ENCODE assay signal across 13 cellular contexts in genomic region chr4:54800831-54801530, GRCh38.
DNase-seq lines count a peak whose midpoint lies in the region; ATAC-seq and TF ChIP-seq lines count a peak whose summit lies in the region.
"Had no signal": no experiment of that assay in that cellular context is flagged by ENCODE, and none has a peak within 500 bp of the region (broad histone marks: within the 10 kb centered on the region; RNA-seq: fewer than 3 reads in every experiment).

No MANE protein-coding gene starts in this region.

- no peak for TF ChIP-seq CTCF in right atrium auricular region (IDR thresholded peaks at IDR 0.05)
- TF ChIP-seq CTCF in endodermal cell (conservative IDR thresholded peaks at IDR 0.05): no peak

- H3K27me3 Mint-ChIP-seq in stimulated activated naive B cell treated with anti-CD40 and anti-IgM and Interleukin-4, amounts not matched to agents 10 μg/mL and 1 μg/mL and 100 μg/mL, for 72 hours: peaks cover 7 to 12% of the 10 kb centered on the region in 2 donors
- H3K27me3 Mint-ChIP-seq in endodermal cell (ENCODE audit: insufficient read depth): no peaks in the 10 kb centered on the region
- H3K27me3 Mint-ChIP-seq: activated CD4-positive, alpha-beta memory T cell treated with anti-CD3 and anti-CD28 coated beads, Interleukin-2, amount 10 ng/mL, durations not matched to agents 7 days and 5 days had no signal

- no peak overlapping the region for H3K4me3 ChIP-seq in right atrium auricular region
- H3K4me3 ChIP-seq in endodermal cell (ENCODE audit: low read length): no peak overlapping the region
- H3K4me3 ChIP-seq: gastrocnemius medialis had no signal

- H3K36me3 ChIP-seq in right atrium auricular region: no peaks in the 10 kb centered on the region
- H3K36me3 ChIP-seq in endodermal cell (ENCODE audit: control insufficient read depth, insufficient read depth, low read length): no peaks in the 10 kb centered on the region
- H3K36me3 ChIP-seq: gastrocnemius medialis had no signal

- H3K36me3 Mint-ChIP-seq in stimulated activated naive B cell treated with anti-CD40 and anti-IgM and Interleukin-4, amounts not matched to agents 10 μg/mL and 1 μg/mL and 100 μg/mL, for 72 hours: no peaks in the 10 kb centered on the region
- no peaks in the 10 kb centered on the region for H3K36me3 Mint-ChIP-seq in endodermal cell (ENCODE audit: low read depth)
- H3K36me3 Mint-ChIP-seq: activated naive CD8-positive, alpha-beta T cell treated with anti-CD3 and anti-CD28 coated beads for 36 hours had no signal

- no peak overlapping the region for H3K27ac Mint-ChIP-seq in stimulated activated naive B cell treated with anti-CD40 and anti-IgM and Interleukin-4, amounts not matched to agents 10 μg/mL and 1 μg/mL and 100 μg/mL, for 72 hours
- H3K27ac Mint-ChIP-seq in endodermal cell: no peak overlapping the region
- H3K27ac Mint-ChIP-seq: activated CD4-positive, alpha-beta memory T cell treated with anti-CD3 and anti-CD28 coated beads, Interleukin-2, amount 10 ng/mL, durations not matched to agents 7 days and 5 days; activated naive CD8-positive, alpha-beta T cell treated with anti-CD3 and anti-CD28 coated beads for 36 hours had no signal

- H3K4me1 ChIP-seq in right atrium auricular region (no peaks in the 10 kb centered on the region), endodermal cell (ENCODE audit: control insufficient read depth, insufficient read depth, low read length) (peaks cover 3% of the 10 kb centered on the region)
- H3K4me1 ChIP-seq: gastrocnemius medialis had no signal

- peak; percentile 93 for ATAC-seq in Right ventricle myocardium superior (ENCODE audit: poor library complexity)
- peak; percentile 95 for ATAC-seq in HG03108 (IDR thresholded peaks at IDR 0.05; ENCODE audit: unreplicated experiment)
- peak; percentile 78 to 82 for ATAC-seq in stimulated activated naive B cell treated with anti-CD40 and anti-IgM and Interleukin-4, amounts not matched to agents 10 μg/mL and 1 μg/mL and 100 μg/mL, for 72 hours (replicated peaks)
- ATAC-seq: gastrocnemius medialis had no signal

- H3K4me1 Mint-ChIP-seq in stimulated activated naive B cell treated with anti-CD40 and anti-IgM and Interleukin-4, amounts not matched to agents 10 μg/mL and 1 μg/mL and 100 μg/mL, for 72 hours: peaks cover 0 to 8% of the 10 kb centered on the region in 2 donors
- peaks cover 13% of the 10 kb centered on the region for H3K4me1 Mint-ChIP-seq in endodermal cell
- H3K4me1 Mint-ChIP-seq: activated naive CD8-positive, alpha-beta T cell treated with anti-CD3 and anti-CD28 coated beads for 36 hours had no signal

- WGBS in endodermal cell (ENCODE audit: insufficient coverage in 1 of 2, insufficient read length in 1 of 2), 2 experiments: 54 to 80% methylated on average over 2 to 4 of the region's 4 CpGs

- DNase-seq in Right ventricle myocardium superior: no peak
- DNase-seq in right atrium auricular region (ENCODE audit: low spot score): no peak
- DNase-seq in OCI-M1 (lab: John Stamatoyannopoulos, UW): peak; percentile 54
- no peak for DNase-seq in stimulated activated naive B cell treated with anti-CD40 and anti-IgM and Interleukin-4, amounts not matched to agents 10 μg/mL and 1 μg/mL and 100 μg/mL, for 72 hours
- no peak for DNase-seq in GOT3 (lab: John Stamatoyannopoulos, UW)
- no peak for DNase-seq in endodermal cell
- DNase-seq in T1000 (lab: John Stamatoyannopoulos, UW): no peak
- DNase-seq: activated CD4-positive, alpha-beta memory T cell treated with anti-CD3 and anti-CD28 coated beads, Interleukin-2, amount 10 ng/mL, durations not matched to agents 7 days and 5 days; activated naive CD8-positive, alpha-beta T cell treated with anti-CD3 and anti-CD28 coated beads for 36 hours; dermis blood vessel endothelial cell; gastrocnemius medialis; stimulated activated CD4-positive, alpha-beta T cell treated with anti-CD3 and anti-CD28 coated beads, Interleukin-2, amount 100 ng/mL, for 48 hours had no signal

- H3K27me3 ChIP-seq in right atrium auricular region (no peaks in the 10 kb centered on the region), endodermal cell (ENCODE audit: control insufficient read depth, insufficient read depth, low read length, poor library complexity, severe bottlenecking) (no peaks in the 10 kb centered on the region)
- H3K27me3 ChIP-seq: gastrocnemius medialis had no signal

- intact Hi-C loops in Right ventricle myocardium superior (cut with DNase I): no loop called here

- H3K9ac ChIP-seq in endodermal cell (ENCODE audit: extremely low read depth, low read length, poor library complexity, severe bottlenecking): no peak overlapping the region

- no peak overlapping the region for H3K4me3 Mint-ChIP-seq in stimulated activated naive B cell treated with anti-CD40 and anti-IgM and Interleukin-4, amounts not matched to agents 10 μg/mL and 1 μg/mL and 100 μg/mL, for 72 hours
- no peak overlapping the region for H3K4me3 Mint-ChIP-seq in endodermal cell
- H3K4me3 Mint-ChIP-seq: activated CD4-positive, alpha-beta memory T cell treated with anti-CD3 and anti-CD28 coated beads, Interleukin-2, amount 10 ng/mL, durations not matched to agents 7 days and 5 days; activated naive CD8-positive, alpha-beta T cell treated with anti-CD3 and anti-CD28 coated beads for 36 hours had no signal

- no peaks in the 10 kb centered on the region for H3K9me3 ChIP-seq in right atrium auricular region
- H3K9me3 ChIP-seq in endodermal cell (ENCODE audit: control insufficient read depth, low read length): no peaks in the 10 kb centered on the region
- H3K9me3 ChIP-seq: gastrocnemius medialis had no signal

- H3K9me3 Mint-ChIP-seq in stimulated activated naive B cell treated with anti-CD40 and anti-IgM and Interleukin-4, amounts not matched to agents 10 μg/mL and 1 μg/mL and 100 μg/mL, for 72 hours: peaks cover 0 to 1% of the 10 kb centered on the region in 2 donors
- H3K9me3 Mint-ChIP-seq in endodermal cell: peaks cover 14% of the 10 kb centered on the region

- H3K27ac ChIP-seq in right atrium auricular region (peak overlapping the region in 1 of 2 donors; percentile 45), endodermal cell (ENCODE audit: low read depth, low read length) (no peak overlapping the region)
- H3K27ac ChIP-seq: gastrocnemius medialis had no signal
